2 cellular contexts compared by ENCODE assay signal in genomic region chrX:48035891-48036290, GRCh38.
TF ChIP-seq lines count a peak whose summit lies in the region.

No MANE protein-coding gene starts in this region.

TF ChIP-seq in liver, 16 proteins besides CTCF, POLR2A, EP300 and RAD21:
- no peak for TF ChIP-seq ATF3 (IDR thresholded peaks at IDR 0.05)
- peak; percentile 10 for TF ChIP-seq NR2F2 (IDR thresholded peaks at IDR 0.05)
TF ChIP-seq in liver: peak in this region for 1.

TF ChIP-seq in HepG2, 621 proteins besides CTCF, POLR2A, EP300 and RAD21:
- TF ChIP-seq FOXA3 (CRISPR knock-in tag; IDR thresholded peaks at IDR 0.05) = no peak
- no peak for TF ChIP-seq PCBP1 (IDR thresholded peaks at IDR 0.05; ENCODE audit: borderline replicate concordance, low read depth, low read length)
- no peak for TF ChIP-seq ZFP91 (CRISPR knock-in tag; IDR thresholded peaks at IDR 0.05; ENCODE audit: borderline replicate concordance)
- TF ChIP-seq MIER2 (CRISPR knock-in tag; IDR thresholded peaks at IDR 0.05) = no peak
- no peak for TF ChIP-seq ZNF780A (CRISPR knock-in tag; IDR thresholded peaks at IDR 0.05)
- TF ChIP-seq GTF2F1 (IDR thresholded peaks at IDR 0.05; ENCODE audit: low read length) = no peak
- TF ChIP-seq HMGA1 (CRISPR knock-in tag; conservative IDR thresholded peaks at IDR 0.05) = no peak
- no peak for TF ChIP-seq ZEB1 (IDR thresholded peaks at IDR 0.05; ENCODE audit: insufficient replicate concordance, low read depth)
- TF ChIP-seq TIGD3 (CRISPR knock-in tag; IDR thresholded peaks at IDR 0.05; ENCODE audit: borderline replicate concordance) = no peak
